ENCODE assay signal across 8 cellular contexts in the genomic region with DNA sequence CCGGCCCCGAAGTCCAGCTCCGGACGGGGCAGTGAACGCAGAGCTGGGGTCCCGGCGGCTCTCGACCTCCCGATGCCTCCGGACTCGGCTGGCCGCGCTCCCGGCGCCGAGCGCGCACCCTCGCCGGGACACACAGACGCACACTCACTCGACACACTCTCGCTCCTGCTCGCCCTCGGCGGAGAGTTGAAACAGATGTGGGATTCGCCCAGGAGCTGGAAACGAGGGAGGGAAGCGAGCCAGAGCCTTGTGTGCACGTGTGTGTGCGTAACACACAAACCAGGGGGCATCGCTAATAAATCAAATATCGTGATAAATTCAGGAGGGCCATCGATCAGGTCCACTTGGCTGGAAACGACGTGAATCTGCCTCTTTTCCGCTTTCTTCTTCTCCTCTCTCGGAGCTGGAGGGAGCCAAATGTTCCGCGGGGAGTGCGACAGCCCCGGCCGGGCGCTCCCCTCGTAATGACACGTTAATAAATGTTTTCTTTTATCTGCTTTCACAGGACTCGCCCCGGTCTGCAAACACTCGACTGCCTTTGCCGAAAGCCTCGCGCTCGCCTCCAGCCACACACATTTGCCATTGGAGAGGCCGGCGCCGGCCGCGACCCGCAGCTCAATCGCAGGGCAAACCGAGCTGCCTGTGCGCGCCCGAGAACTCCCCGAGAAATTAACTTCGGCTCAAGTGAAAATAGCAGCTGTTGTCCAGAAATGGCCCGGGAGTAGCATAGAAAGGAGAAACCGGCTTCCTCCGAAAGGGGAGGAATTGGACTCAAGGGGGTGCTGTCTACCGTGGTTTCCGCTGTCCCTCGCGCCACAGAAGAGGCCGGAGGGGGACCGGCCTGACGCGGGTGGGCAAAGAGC. TPM values are rescaled to one million over a fixed set of nuclear protein-coding genes. Genes with fewer than 3 reads are reported as not detected.
DNase-seq lines count a peak whose midpoint lies in the region; ATAC-seq and TF ChIP-seq lines count a peak whose summit lies in the region.

No MANE protein-coding gene starts in this region.

- H3K36me3 ChIP-seq in body of pancreas (replicated peaks in 1 of 2; ENCODE audit: insufficient read depth in 1 of 2, low read depth in 2 of 2) (no peaks in the 10 kb centered on the region), hepatocyte (replicated peaks; ENCODE audit: insufficient read depth, low read depth) (no peaks in the 10 kb centered on the region)

- H3K27ac ChIP-seq in body of pancreas (peak overlapping the region in 2 of 4 donors; percentile 35 to 48), hepatocyte (peak overlapping the region; percentile 90)

- no peaks in the 10 kb centered on the region for H3K9me3 ChIP-seq in body of pancreas
- H3K9me3 ChIP-seq in hepatocyte (ENCODE audit: low read depth) = no peaks in the 10 kb centered on the region

- H2AFZ ChIP-seq in hepatocyte = peak overlapping the region; percentile 35

- no peak overlapping the region for H3K4me3 ChIP-seq in body of pancreas
- H3K4me3 ChIP-seq in hepatocyte = peak overlapping the region; percentile 20

- intact Hi-C loops in body of pancreas (cut with DNase I) = loop anchor here (10.0 kb wide), 1 partner anchor 839 kb away; no protein-coding TSS in a partner anchor
- intact Hi-C loops in posterior cingulate gyrus (cut with DNase I) = loop anchor here (1.0 to 10.0 kb wide), 3 partner anchors 59 to 835 kb away; no protein-coding TSS in a partner anchor

- H3K4me2 ChIP-seq in hepatocyte = peak overlapping the region; percentile 99

- TF ChIP-seq CTCF in GM12872 (IDR thresholded peaks at IDR 0.05; ENCODE audit: insufficient read depth, low read depth, low read length) (peak; percentile 47), body of pancreas (IDR thresholded peaks at IDR 0.05) (peak in 6 of 7 experiments; percentile 20 to 60 (median 46)), hepatocyte (IDR thresholded peaks at IDR 0.05; ENCODE audit: poor library complexity) (peak; percentile 89)

- DNase-seq in AG08395 (ENCODE audit: low spot score) (peak; percentile 76), NCI-H524 (lab: John Stamatoyannopoulos, UW) (peak; percentile 91 to 95), body of pancreas (peak; percentile 41 to 59 (median 46)), hepatocyte (ENCODE audit: low spot score) (peak; percentile 87), posterior cingulate gyrus (peak; percentile 54 to 95 (median 69))

- ATAC-seq in body of pancreas (peak; percentile 71), GM21825 (IDR thresholded peaks at IDR 0.05; ENCODE audit: unreplicated experiment) (no peak), HG03108 (IDR thresholded peaks at IDR 0.05; ENCODE audit: unreplicated experiment) (no peak)

- H3K9me2 ChIP-seq in hepatocyte (replicated peaks; ENCODE audit: insufficient read depth) = no peaks in the 10 kb centered on the region

- WGBS in body of pancreas, 2 donors = 1% methylated on average over 39 to 77 of the region's 77 CpGs
- 1% methylated on average over 70 of the region's 77 CpGs for whole genome bisulfite sequencing in hepatocyte (ENCODE audit: low lambda C conversion rate, missing lambda C conversion rate)

- H3K4me1 ChIP-seq in body of pancreas (peaks cover 23% of the 10 kb centered on the region), hepatocyte (ENCODE audit: insufficient read depth) (peaks cover 35% of the 10 kb centered on the region)

- peaks cover 18% of the 10 kb centered on the region for H4K20me1 ChIP-seq in hepatocyte (ENCODE audit: insufficient read depth, poor library complexity, severe bottlenecking)

- H3K27me3 ChIP-seq in body of pancreas = peaks cover 0 to 12% of the 10 kb centered on the region in 2 donors
- H3K27me3 ChIP-seq in hepatocyte = no peaks in the 10 kb centered on the region

- peak in 1 of 3 donors; percentile 24 for TF ChIP-seq POLR2A in body of pancreas (IDR thresholded peaks at IDR 0.05)

- peaks cover 29% of the 10 kb centered on the region for H3K79me2 ChIP-seq in hepatocyte

RNA-seq across cellular contexts. Expression of a gene that starts 0.8 kb away (rescaled TPM):
- total RNA-seq in body of pancreas (10 to 100 TPM in 1 of 2 donors, 1 to 10 TPM in 1; 9.1 to 34.3 TPM), hepatocyte (49.0 and 53.7 TPM in 2 replicates)
- polyA plus RNA-seq in hepatocyte = 51.6 and 66.6 TPM in 2 replicates
